9 cellular contexts compared by ENCODE assay signal in genomic region chr3:152356870-152357276, GRCh38.
DNase-seq lines count a peak whose midpoint lies in the region; ATAC-seq and TF ChIP-seq lines count a peak whose summit lies in the region.
"Had no signal": no experiment of that assay in that cellular context is flagged by ENCODE, and none has a peak within 500 bp of the region (broad histone marks: within the 10 kb centered on the region; RNA-seq: fewer than 3 reads in every experiment).

No MANE protein-coding gene starts in this region.

- no peak overlapping the region for H3K27ac ChIP-seq in left ventricle myocardium inferior (replicated peaks)

- H3K9me3 ChIP-seq in left ventricle myocardium inferior (replicated peaks), result no peaks in the 10 kb centered on the region
- H3K9me3 ChIP-seq: MG63 had no signal

- no peaks in the 10 kb centered on the region for H3K9me3 Mint-ChIP-seq in activated naive CD4-positive, alpha-beta T cell treated with anti-CD3 and anti-CD28 coated beads, Interleukin-2, amount 10 ng/mL, durations not matched to agents 7 days and 5 days
- no peaks in the 10 kb centered on the region for H3K9me3 Mint-ChIP-seq in T-helper 1 cell treated with Interleukin-12 subunit alpha and Interleukin-12 subunit beta and Interleukin-4 antibody, amounts not matched to agents 30 μg/mL and 1 μg/mL, for 36 hours

- H3K4me3 ChIP-seq in left ventricle myocardium inferior, result no peak overlapping the region
- H3K4me3 ChIP-seq: MG63 had no signal

- H3K27me3 Mint-ChIP-seq in activated naive CD4-positive, alpha-beta T cell treated with anti-CD3 and anti-CD28 coated beads, Interleukin-2, amount 10 ng/mL, durations not matched to agents 7 days and 5 days, result no peaks in the 10 kb centered on the region
- H3K27me3 Mint-ChIP-seq in T-helper 1 cell treated with Interleukin-12 subunit alpha and Interleukin-12 subunit beta and Interleukin-4 antibody, amounts not matched to agents 30 μg/mL and 1 μg/mL, for 36 hours (ENCODE audit: low read depth), result no peaks in the 10 kb centered on the region

- CTCF ChIA-PET in activated naive CD4-positive, alpha-beta T cell treated with anti-CD3 and anti-CD28 coated beads, Interleukin-2, amount 10 ng/mL, durations not matched to agents 7 days and 5 days (lab: Charles Lee), result no interaction called here

- H3K36me3 Mint-ChIP-seq in activated naive CD4-positive, alpha-beta T cell treated with anti-CD3 and anti-CD28 coated beads, Interleukin-2, amount 10 ng/mL, durations not matched to agents 7 days and 5 days, result peaks cover 54% of the 10 kb centered on the region
- peaks cover 46% of the 10 kb centered on the region for H3K36me3 Mint-ChIP-seq in T-helper 1 cell treated with Interleukin-12 subunit alpha and Interleukin-12 subunit beta and Interleukin-4 antibody, amounts not matched to agents 30 μg/mL and 1 μg/mL, for 36 hours (ENCODE audit: low read depth)

- H3K4me1 ChIP-seq in left ventricle myocardium inferior, result peaks cover 92% of the 10 kb centered on the region

- DNase-seq in activated naive CD4-positive, alpha-beta T cell treated with anti-CD3 and anti-CD28 coated beads, Interleukin-2, amount 10 ng/mL, durations not matched to agents 7 days and 5 days, result no peak
- DNase-seq in activated naive CD4-positive, alpha-beta T cell treated with anti-CD3 and anti-CD28 coated beads, Interleukin-2, amount 50 U/mL, for 16 hours, result no peak
- DNase-seq in pons (ENCODE audit: low spot score) (no peak), NCI-H2196 treated with DMSO at 0.1 percent for 48 hours (lab: John Stamatoyannopoulos, UW; ENCODE audit: unreplicated experiment) (no peak), left ventricle myocardium inferior (no peak), HT-29 (ENCODE audit: low spot score) (no peak)
- DNase-seq: MG63 had no signal

- H3K4me3 Mint-ChIP-seq in activated naive CD4-positive, alpha-beta T cell treated with anti-CD3 and anti-CD28 coated beads, Interleukin-2, amount 10 ng/mL, durations not matched to agents 7 days and 5 days, result no peak overlapping the region
- H3K4me3 Mint-ChIP-seq in T-helper 1 cell treated with Interleukin-12 subunit alpha and Interleukin-12 subunit beta and Interleukin-4 antibody, amounts not matched to agents 30 μg/mL and 1 μg/mL, for 36 hours, result no peak overlapping the region

- H3K4me1 Mint-ChIP-seq in activated naive CD4-positive, alpha-beta T cell treated with anti-CD3 and anti-CD28 coated beads, Interleukin-2, amount 10 ng/mL, durations not matched to agents 7 days and 5 days, result peaks cover 45% of the 10 kb centered on the region
- peaks cover 49% of the 10 kb centered on the region for H3K4me1 Mint-ChIP-seq in T-helper 1 cell treated with Interleukin-12 subunit alpha and Interleukin-12 subunit beta and Interleukin-4 antibody, amounts not matched to agents 30 μg/mL and 1 μg/mL, for 36 hours (ENCODE audit: low read depth)

- no peak for TF ChIP-seq CTCF in left ventricle myocardium inferior (IDR thresholded peaks at IDR 0.05; ENCODE audit: borderline replicate concordance)

- H3K27ac Mint-ChIP-seq in activated naive CD4-positive, alpha-beta T cell treated with anti-CD3 and anti-CD28 coated beads, Interleukin-2, amount 10 ng/mL, durations not matched to agents 7 days and 5 days, result peak overlapping the region; percentile 71
- H3K27ac Mint-ChIP-seq in T-helper 1 cell treated with Interleukin-12 subunit alpha and Interleukin-12 subunit beta and Interleukin-4 antibody, amounts not matched to agents 30 μg/mL and 1 μg/mL, for 36 hours, result peak overlapping the region; percentile 23

- intact Hi-C loops in left ventricle myocardium inferior (cut with micrococcal nuclease), result no loop called here

- ATAC-seq in HG02852 (IDR thresholded peaks at IDR 0.05; ENCODE audit: unreplicated experiment), result peak; percentile 67

- no peaks in the 10 kb centered on the region for H3K36me3 ChIP-seq in left ventricle myocardium inferior

- no peaks in the 10 kb centered on the region for H3K27me3 ChIP-seq in left ventricle myocardium inferior (ENCODE audit: low read depth)
- H3K27me3 ChIP-seq: MG63 had no signal
